ENCODE assay signal across 1 cellular context in genomic region chr17:27321372-27321771, GRCh38.
TF ChIP-seq lines count a peak whose summit lies in the region.

No MANE protein-coding gene starts in this region.

TF ChIP-seq in GM23338, 12 proteins besides CTCF, POLR2A, EP300 and RAD21 (continued from another document):
- TF ChIP-seq, protein P1, sequence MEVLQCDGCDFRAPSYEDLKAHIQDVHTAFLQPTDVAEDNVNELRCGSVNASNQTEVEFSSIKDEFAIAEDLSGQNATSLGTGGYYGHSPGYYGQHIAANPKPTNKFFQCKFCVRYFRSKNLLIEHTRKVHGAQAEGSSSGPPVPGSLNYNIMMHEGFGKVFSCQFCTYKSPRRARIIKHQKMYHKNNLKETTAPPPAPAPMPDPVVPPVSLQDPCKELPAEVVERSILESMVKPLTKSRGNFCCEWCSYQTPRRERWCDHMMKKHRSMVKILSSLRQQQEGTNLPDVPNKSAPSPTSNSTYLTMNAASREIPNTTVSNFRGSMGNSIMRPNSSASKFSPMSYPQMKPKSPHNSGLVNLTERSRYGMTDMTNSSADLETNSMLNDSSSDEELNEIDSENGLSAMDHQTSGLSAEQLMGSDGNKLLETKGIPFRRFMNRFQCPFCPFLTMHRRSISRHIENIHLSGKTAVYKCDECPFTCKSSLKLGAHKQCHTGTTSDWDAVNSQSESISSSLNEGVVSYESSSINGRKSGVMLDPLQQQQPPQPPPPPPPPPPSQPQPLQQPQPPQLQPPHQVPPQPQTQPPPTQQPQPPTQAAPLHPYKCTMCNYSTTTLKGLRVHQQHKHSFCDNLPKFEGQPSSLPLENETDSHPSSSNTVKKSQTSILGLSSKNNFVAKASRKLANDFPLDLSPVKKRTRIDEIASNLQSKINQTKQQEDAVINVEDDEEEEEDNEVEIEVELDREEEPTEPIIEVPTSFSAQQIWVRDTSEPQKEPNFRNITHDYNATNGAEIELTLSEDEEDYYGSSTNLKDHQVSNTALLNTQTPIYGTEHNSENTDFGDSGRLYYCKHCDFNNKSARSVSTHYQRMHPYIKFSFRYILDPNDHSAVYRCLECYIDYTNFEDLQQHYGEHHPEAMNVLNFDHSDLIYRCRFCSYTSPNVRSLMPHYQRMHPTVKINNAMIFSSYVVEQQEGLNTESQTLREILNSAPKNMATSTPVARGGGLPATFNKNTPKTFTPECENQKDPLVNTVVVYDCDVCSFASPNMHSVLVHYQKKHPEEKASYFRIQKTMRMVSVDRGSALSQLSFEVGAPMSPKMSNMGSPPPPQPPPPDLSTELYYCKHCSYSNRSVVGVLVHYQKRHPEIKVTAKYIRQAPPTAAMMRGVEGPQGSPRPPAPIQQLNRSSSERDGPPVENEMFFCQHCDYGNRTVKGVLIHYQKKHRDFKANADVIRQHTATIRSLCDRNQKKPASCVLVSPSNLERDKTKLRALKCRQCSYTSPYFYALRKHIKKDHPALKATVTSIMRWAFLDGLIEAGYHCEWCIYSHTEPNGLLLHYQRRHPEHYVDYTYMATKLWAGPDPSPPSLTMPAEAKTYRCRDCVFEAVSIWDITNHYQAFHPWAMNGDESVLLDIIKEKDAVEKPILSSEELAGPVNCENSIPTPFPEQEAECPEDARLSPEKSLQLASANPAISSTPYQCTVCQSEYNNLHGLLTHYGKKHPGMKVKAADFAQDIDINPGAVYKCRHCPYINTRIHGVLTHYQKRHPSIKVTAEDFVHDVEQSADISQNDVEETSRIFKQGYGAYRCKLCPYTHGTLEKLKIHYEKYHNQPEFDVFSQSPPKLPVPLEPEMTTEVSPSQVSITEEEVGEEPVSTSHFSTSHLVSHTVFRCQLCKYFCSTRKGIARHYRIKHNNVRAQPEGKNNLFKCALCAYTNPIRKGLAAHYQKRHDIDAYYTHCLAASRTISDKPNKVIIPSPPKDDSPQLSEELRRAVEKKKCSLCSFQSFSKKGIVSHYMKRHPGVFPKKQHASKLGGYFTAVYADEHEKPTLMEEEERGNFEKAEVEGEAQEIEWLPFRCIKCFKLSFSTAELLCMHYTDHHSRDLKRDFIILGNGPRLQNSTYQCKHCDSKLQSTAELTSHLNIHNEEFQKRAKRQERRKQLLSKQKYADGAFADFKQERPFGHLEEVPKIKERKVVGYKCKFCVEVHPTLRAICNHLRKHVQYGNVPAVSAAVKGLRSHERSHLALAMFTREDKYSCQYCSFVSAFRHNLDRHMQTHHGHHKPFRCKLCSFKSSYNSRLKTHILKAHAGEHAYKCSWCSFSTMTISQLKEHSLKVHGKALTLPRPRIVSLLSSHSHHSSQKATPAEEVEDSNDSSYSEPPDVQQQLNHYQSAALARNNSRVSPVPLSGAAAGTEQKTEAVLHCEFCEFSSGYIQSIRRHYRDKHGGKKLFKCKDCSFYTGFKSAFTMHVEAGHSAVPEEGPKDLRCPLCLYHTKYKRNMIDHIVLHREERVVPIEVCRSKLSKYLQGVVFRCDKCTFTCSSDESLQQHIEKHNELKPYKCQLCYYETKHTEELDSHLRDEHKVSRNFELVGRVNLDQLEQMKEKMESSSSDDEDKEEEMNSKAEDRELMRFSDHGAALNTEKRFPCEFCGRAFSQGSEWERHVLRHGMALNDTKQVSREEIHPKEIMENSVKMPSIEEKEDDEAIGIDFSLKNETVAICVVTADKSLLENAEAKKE (CRISPR knock-in tag; IDR thresholded peaks at IDR 0.05) = no peak
- TF ChIP-seq STAT1 (IDR thresholded peaks at IDR 0.05; ENCODE audit: unreplicated experiment) (no peak), JUNB (IDR thresholded peaks at IDR 0.05; ENCODE audit: unreplicated experiment) (no peak), NANOG (IDR thresholded peaks at IDR 0.05; ENCODE audit: borderline replicate concordance) (no peak), ZNF114 (CRISPR knock-in tag; IDR thresholded peaks at IDR 0.05) (no peak)
